In genomic region chr11:130002846-130003716, GRCh38 we compare ENCODE assay signal across 1 cellular context.
TF ChIP-seq lines count a peak whose summit lies in the region.

No MANE protein-coding gene starts in this region.

TF ChIP-seq in K562, 482 proteins besides CTCF, POLR2A, EP300 and RAD21 (continued from another document):
- TF ChIP-seq ZNF407 (IDR thresholded peaks at IDR 0.05; ENCODE audit: low read depth) (no peak), ZBTB7A (IDR thresholded peaks at IDR 0.05; ENCODE audit: borderline replicate concordance, control insufficient read depth, low read depth, low read length) (peak; percentile 94), E2F5 (CRISPR knock-in tag; IDR thresholded peaks at IDR 0.05) (no peak), HNRNPLL (IDR thresholded peaks at IDR 0.05; ENCODE audit: low read depth, low read length, poor library complexity, severe bottlenecking) (peak; percentile 23), HMGN3 (IDR thresholded peaks at IDR 0.05; ENCODE audit: borderline replicate concordance, extremely low read depth, insufficient read length, low read depth, low read length) (peak; percentile 31), ZNF316 (IDR thresholded peaks at IDR 0.05) (peak; percentile 66), ZBTB5 (IDR thresholded peaks at IDR 0.05) (no peak), ZNF24 (IDR thresholded peaks at IDR 0.05) (no peak), ZC3H4 (CRISPR knock-in tag; IDR thresholded peaks at IDR 0.05; ENCODE audit: borderline replicate concordance) (no peak), DDX20 (tag; IDR thresholded peaks at IDR 0.05; ENCODE audit: low read depth) (no peak), POLR2AphosphoS5 (IDR thresholded peaks at IDR 0.05; ENCODE audit: control insufficient read depth, insufficient read depth, low read depth, low read length) (peak; percentile 42; the same call in 1 of the 2 replicates)
